35 cellular contexts compared by ENCODE assay signal in the genomic region with DNA sequence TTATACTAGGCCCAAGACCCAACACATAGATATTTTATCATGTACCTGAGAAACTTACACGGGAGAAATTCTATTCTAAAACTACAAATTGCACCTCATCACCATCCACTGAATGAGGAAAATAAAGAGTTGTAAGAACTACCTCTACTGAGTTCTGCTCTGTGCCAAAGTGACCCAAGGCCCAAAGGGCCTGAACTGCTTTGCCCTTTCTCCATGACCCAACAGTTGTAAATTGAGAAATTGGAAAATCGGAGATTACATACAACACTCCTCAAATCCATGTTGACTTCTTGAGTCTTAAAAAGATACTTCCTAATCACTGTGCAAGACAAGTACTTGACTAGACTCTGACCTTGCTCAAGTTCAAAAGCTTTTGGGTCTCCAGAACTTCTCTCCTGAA.
"Had no signal": no experiment of that assay in that cellular context is flagged by ENCODE, and none has a peak within 500 bp of the region (broad histone marks: within the 10 kb centered on the region; RNA-seq: fewer than 3 reads in every experiment).

No MANE protein-coding gene starts in this region.

- H3K4me3 Mint-ChIP-seq: activated CD4-positive, alpha-beta T cell treated with anti-CD3 and anti-CD28 coated beads, Interleukin-2, amount 10 ng/mL, durations not matched to agents 7 days and 5 days; central memory CD8-positive, alpha-beta T cell; T-helper 1 cell treated with Interleukin-12 subunit alpha and Interleukin-12 subunit beta and Interleukin-4 antibody, amounts not matched to agents 30 μg/mL and 1 μg/mL, for 36 hours had no signal

- H3K9me3 Mint-ChIP-seq: activated CD4-positive, alpha-beta T cell treated with anti-CD3 and anti-CD28 coated beads, Interleukin-2, amount 10 ng/mL, durations not matched to agents 7 days and 5 days; activated CD8-positive, alpha-beta T cell treated with anti-CD3 and anti-CD28 coated beads for 36 hours; activated naive CD8-positive, alpha-beta T cell treated with anti-CD3 and anti-CD28 coated beads, Interleukin-2, amount 50 U/mL, for 24 hours; activated T-cell treated with anti-CD3 and anti-CD28 coated beads, Interleukin-2, amount 50 U/mL, for 72 hours; central memory CD8-positive, alpha-beta T cell; T-helper 1 cell treated with Interleukin-12 subunit alpha and Interleukin-12 subunit beta and Interleukin-4 antibody, amounts not matched to agents 30 μg/mL and 1 μg/mL, for 36 hours had no signal

- DNase-seq: activated CD4-positive, alpha-beta T cell treated with anti-CD3 and anti-CD28 coated beads, Interleukin-2, amount 10 ng/mL, durations not matched to agents 7 days and 5 days; activated CD4-positive, CD25-positive, alpha-beta regulatory T cell treated with anti-CD3 and anti-CD28 coated beads, Interleukin-2, amount 50 U/mL, for 72 hours; activated CD8-positive, alpha-beta T cell treated with anti-CD3 and anti-CD28 coated beads for 36 hours; activated naive CD4-positive, alpha-beta T cell treated with Interleukin-2 at 50 U/mL for 16 hours; activated naive CD8-positive, alpha-beta T cell treated with anti-CD3 and anti-CD28 coated beads, Interleukin-2, amount 50 U/mL, for 24 hours; activated T-cell treated with anti-CD3 and anti-CD28 coated beads, Interleukin-2, amount 50 U/mL, for 72 hours; amygdala; dermis blood vessel endothelial cell; effector CD4-positive, alpha-beta T cell; esophagus squamous epithelium; gastrocnemius medialis; hippocampal formation; kidney glomerular epithelial cell; left lung; lower lobe of right lung; mesendoderm; nephron progenitor cell; ovary; retina; stimulated activated CD4-positive, alpha-beta T cell treated with anti-CD3 and anti-CD28 coated beads, Interleukin-12 subunit alpha, Interleukin-12 subunit beta, amount 100 ng/mL, for 4 hours; stimulated activated CD4-positive, alpha-beta T cell treated with anti-CD3 and anti-CD28 coated beads, Interleukin-4, amount 100 ng/mL, for 1 hour; stomach; T1000; tibial artery; upper lobe of right lung; WERI-Rb-1 had no signal

- H3K36me3 ChIP-seq: breast epithelium, ovary, prostate gland, WERI-Rb-1 had no signal

- H3K27me3 ChIP-seq: ovary, tibial artery had no signal

- H3K9me3 ChIP-seq: breast epithelium, esophagus squamous epithelium, gastrocnemius medialis, left lung, lower lobe of right lung, ovary, prostate gland, stomach, suprapubic skin, tibial artery, upper lobe of right lung had no signal

- H3K27ac Mint-ChIP-seq: activated CD4-positive, alpha-beta T cell treated with anti-CD3 and anti-CD28 coated beads, Interleukin-2, amount 10 ng/mL, durations not matched to agents 7 days and 5 days; activated CD8-positive, alpha-beta T cell treated with anti-CD3 and anti-CD28 coated beads for 36 hours; activated T-cell treated with anti-CD3 and anti-CD28 coated beads, Interleukin-2, amount 50 U/mL, for 72 hours; nephron progenitor cell; T-helper 1 cell treated with Interleukin-12 subunit alpha and Interleukin-12 subunit beta and Interleukin-4 antibody, amounts not matched to agents 30 μg/mL and 1 μg/mL, for 36 hours had no signal

- H3K4me1 ChIP-seq: breast epithelium, prostate gland had no signal

- ATAC-seq: activated CD8-positive, alpha-beta T cell treated with anti-CD3 and anti-CD28 coated beads for 36 hours; activated naive CD8-positive, alpha-beta T cell treated with anti-CD3 and anti-CD28 coated beads, Interleukin-2, amount 50 U/mL, for 24 hours; activated T-cell treated with anti-CD3 and anti-CD28 coated beads, Interleukin-2, amount 50 U/mL, for 72 hours; gastrocnemius medialis; left lung; lower lobe of right lung; sciatic nerve; upper lobe of right lung had no signal

- FAIRE-seq: colon had no signal

- H3K27ac ChIP-seq: breast epithelium, esophagus squamous epithelium, gastrocnemius medialis, left lung, lower lobe of right lung, ovary, prostate gland, SK-N-MC, skin epidermis, stomach, suprapubic skin, tibial artery, upper lobe of right lung, WERI-Rb-1 had no signal

- H3K4me3 ChIP-seq: breast epithelium, esophagus squamous epithelium, gastrocnemius medialis, left lung, lower lobe of right lung, ovary, prostate gland, SK-N-MC, skin epidermis, stomach, suprapubic skin, tibial artery, upper lobe of right lung had no signal
